ENCODE assay signal across 7 cellular contexts in genomic region chr12:122967151-122967550, GRCh38. TPM values are rescaled to one million over a fixed set of nuclear protein-coding genes. Genes with fewer than 3 reads are reported as not detected.
A peak's percentile ranks its signal among the peaks of the same experiment; 100 is the strongest.
DNase-seq lines count a peak whose midpoint lies in the region; ATAC-seq and TF ChIP-seq lines count a peak whose summit lies in the region.
"Had no signal": no experiment of that assay in that cellular context is flagged by ENCODE, and none has a peak within 500 bp of the region (broad histone marks: within the 10 kb centered on the region; RNA-seq: fewer than 3 reads in every experiment).

No MANE protein-coding gene starts in this region.

- POLR2A ChIA-PET in CD8-positive, alpha-beta T cell (lab: Charles Lee) = interaction anchor here (0.5 to 1.9 kb wide), 3 partner anchors 8 to 477 kb away, joined by 4 to 14 read pairs (median 7); partner anchors contain the start of genes MPHOSPH9, MTRFR and OGFOD2
- POLR2A ChIA-PET in naive thymus-derived CD4-positive, alpha-beta T cell (lab: Charles Lee) = interaction anchor here (0.6 to 3.0 kb wide), 8 partner anchors 8 to 266 kb away, joined by 3 to 31 read pairs (median 4); partner anchors contain the start of genes ARL6IP4, MPHOSPH9, MTRFR and OGFOD2

- H3K9me3 Mint-ChIP-seq in CD8-positive, alpha-beta T cell = no peaks in the 10 kb centered on the region
- peaks cover 0 to 2% (median 0%) of the 10 kb centered on the region in 11 donors for H3K9me3 Mint-ChIP-seq in naive thymus-derived CD4-positive, alpha-beta T cell

- no peak overlapping the region for H3K4me3 ChIP-seq in CD8-positive, alpha-beta T cell (ENCODE audit: low read depth, low read length)
- no peak overlapping the region for H3K4me3 ChIP-seq in naive thymus-derived CD4-positive, alpha-beta T cell (ENCODE audit: low read length)

- H3K27me3 Mint-ChIP-seq in CD8-positive, alpha-beta T cell (ENCODE audit: low read depth) = no peaks in the 10 kb centered on the region
- no peaks in the 10 kb centered on the region for H3K27me3 Mint-ChIP-seq in naive thymus-derived CD4-positive, alpha-beta T cell

- H3K36me3 ChIP-seq in CD8-positive, alpha-beta T cell (ENCODE audit: insufficient read depth, low read length) = no peaks in the 10 kb centered on the region
- no peaks in the 10 kb centered on the region for H3K36me3 ChIP-seq in naive thymus-derived CD4-positive, alpha-beta T cell (ENCODE audit: control insufficient read depth in 2 of 3, insufficient read depth in 3 of 3, low read length in 3 of 3)

- CTCF ChIA-PET in CD8-positive, alpha-beta T cell (lab: Charles Lee) = interaction anchor here (0.7 to 2.5 kb wide), 4 partner anchors 14 to 271 kb away, joined by 3 to 5 read pairs (median 4); no protein-coding TSS in a partner anchor
- CTCF ChIA-PET in naive thymus-derived CD4-positive, alpha-beta T cell (lab: Charles Lee) = no interaction called here

- H3K27ac ChIP-seq in CD8-positive, alpha-beta T cell (ENCODE audit: low read depth, low read length) = no peak overlapping the region
- 0 out of 2 replicates have a peak overlapping the region, but pooled peaks have one; percentile 19 for H3K27ac ChIP-seq in VCaP
- peak overlapping the region; percentile 57 for H3K27ac ChIP-seq in naive thymus-derived CD4-positive, alpha-beta T cell (ENCODE audit: low read depth, low read length)

- peaks cover 15% of the 10 kb centered on the region for H3K4me1 ChIP-seq in CD8-positive, alpha-beta T cell (ENCODE audit: insufficient read depth, low read length)
- peaks cover 10 to 15% of the 10 kb centered on the region in 2 donors for H3K4me1 ChIP-seq in naive thymus-derived CD4-positive, alpha-beta T cell (ENCODE audit: control insufficient read depth in 2 of 2, insufficient read depth in 2 of 2, low read length in 2 of 2)

- H3K36me3 Mint-ChIP-seq in CD8-positive, alpha-beta T cell = no peaks in the 10 kb centered on the region
- H3K36me3 Mint-ChIP-seq in naive thymus-derived CD4-positive, alpha-beta T cell = no peaks in the 10 kb centered on the region

- no peak for TF ChIP-seq CTCF in CD8-positive, alpha-beta T cell (IDR thresholded peaks at IDR 0.05)
- no peak for TF ChIP-seq CTCF in VCaP (conservative IDR thresholded peaks at IDR 0.05)

- peaks cover 9% of the 10 kb centered on the region for H3K4me1 Mint-ChIP-seq in CD8-positive, alpha-beta T cell (ENCODE audit: low read depth)
- peaks cover 5 to 20% (median 12%) of the 10 kb centered on the region in 7 donors for H3K4me1 Mint-ChIP-seq in naive thymus-derived CD4-positive, alpha-beta T cell

- peak overlapping the region; percentile 28 for H3K27ac Mint-ChIP-seq in CD8-positive, alpha-beta T cell
- H3K27ac Mint-ChIP-seq in naive thymus-derived CD4-positive, alpha-beta T cell = peak overlapping the region in 8 of 9 donors; percentile 5 to 90 (median 70)

- no peak for DNase-seq in CD8-positive, alpha-beta T cell
- DNase-seq in naive thymus-derived CD4-positive, alpha-beta T cell = no peak
- no peak for DNase-seq in GOT3 (lab: John Stamatoyannopoulos, UW)
- DNase-seq in HUDEP-2 (lab: John Stamatoyannopoulos, UW; ENCODE audit: unreplicated experiment in 76 of 76) = no peak
- DNase-seq in stimulated activated CD4-positive, alpha-beta T cell treated with anti-CD3 and anti-CD28 coated beads, Interleukin-4, amount 100 ng/mL, for 24 hours = no peak
- DNase-seq: hippocampal formation had no signal

- intact Hi-C loops in CD8-positive, alpha-beta T cell (cut with DNase I, micrococcal nuclease) = no loop called here
- intact Hi-C loops in naive thymus-derived CD4-positive, alpha-beta T cell (cut with micrococcal nuclease) = loop anchor here (2.0 to 10.0 kb wide), 4 partner anchors 14 to 1600 kb away; partner anchors contain the start of genes ARL6IP4 (in 1 of the 2), MPHOSPH9 (in 1 of the 2), MTRFR (in 1 of the 2) and NCOR2 (in 1 of the 2)

- peak overlapping the region; percentile 58 for H3K4me3 Mint-ChIP-seq in CD8-positive, alpha-beta T cell
- H3K4me3 Mint-ChIP-seq in naive thymus-derived CD4-positive, alpha-beta T cell = peak overlapping the region in 9 of 10 donors; percentile 15 to 75 (median 60)

- no peak for ATAC-seq in CD8-positive, alpha-beta T cell
- ATAC-seq in naive thymus-derived CD4-positive, alpha-beta T cell = no peak

- H3K27me3 ChIP-seq in CD8-positive, alpha-beta T cell (ENCODE audit: insufficient read depth, low read length) = no peaks in the 10 kb centered on the region
- H3K27me3 ChIP-seq in naive thymus-derived CD4-positive, alpha-beta T cell (ENCODE audit: control insufficient read depth in 2 of 2, insufficient read depth in 2 of 2, low read length in 2 of 2) = no peaks in the 10 kb centered on the region

- H3K9me3 ChIP-seq in CD8-positive, alpha-beta T cell (ENCODE audit: low read length) = no peaks in the 10 kb centered on the region
- no peaks in the 10 kb centered on the region for H3K9me3 ChIP-seq in naive thymus-derived CD4-positive, alpha-beta T cell (ENCODE audit: control insufficient read depth in 2 of 3, low read length in 3 of 3)

RNA-seq across cellular contexts. Expression of gene ABCB9, which starts 0.9 kb away (rescaled TPM):
- 1 to 10 TPM; 3.5 to 3.6 TPM for total RNA-seq in CD8-positive, alpha-beta T cell
- 1 to 10 TPM; 6.2 to 8.9 (median 7.1) TPM for total RNA-seq in naive thymus-derived CD4-positive, alpha-beta T cell
- polyA plus RNA-seq in naive thymus-derived CD4-positive, alpha-beta T cell = 1 to 10 TPM in 1 of 2 donors, under 1 TPM in 1; 0.74 to 1.5 TPM

RNA-seq across cellular contexts. Expression of gene OGFOD2, which starts 7.9 kb away (rescaled TPM):
- 10 to 100 TPM in 1 of 2 experiments, 1 to 10 TPM in 1; 9.4 to 10.5 TPM for total RNA-seq in CD8-positive, alpha-beta T cell
- total RNA-seq in naive thymus-derived CD4-positive, alpha-beta T cell = 10 to 100 TPM; 17.4 to 49.1 (median 27.2) TPM
- 10 to 100 TPM; 16.8 to 19.5 TPM for polyA plus RNA-seq in naive thymus-derived CD4-positive, alpha-beta T cell

RNA-seq across cellular contexts. Expression of gene ARL6IP4, which starts 13.3 kb away (rescaled TPM):
- 100 to 1,000 TPM; 130 to 131 TPM for total RNA-seq in CD8-positive, alpha-beta T cell
- total RNA-seq in naive thymus-derived CD4-positive, alpha-beta T cell = 100 to 1,000 TPM; 137 to 189 (median 169) TPM
- polyA plus RNA-seq in naive thymus-derived CD4-positive, alpha-beta T cell = 100 to 1,000 TPM; 201 to 295 TPM

Comparison
In these comparisons a context has a peak if more than half of its experiments do, and no peak if none do; other contexts are left out.
1. intact Hi-C loops: an anchor here in naive thymus-derived CD4-positive, alpha-beta T cell (2.0 to 10.0 kb wide); none called in CD8-positive, alpha-beta T cell.